Comparison of ENCODE assay signal across 8 cellular contexts in the genomic region with DNA sequence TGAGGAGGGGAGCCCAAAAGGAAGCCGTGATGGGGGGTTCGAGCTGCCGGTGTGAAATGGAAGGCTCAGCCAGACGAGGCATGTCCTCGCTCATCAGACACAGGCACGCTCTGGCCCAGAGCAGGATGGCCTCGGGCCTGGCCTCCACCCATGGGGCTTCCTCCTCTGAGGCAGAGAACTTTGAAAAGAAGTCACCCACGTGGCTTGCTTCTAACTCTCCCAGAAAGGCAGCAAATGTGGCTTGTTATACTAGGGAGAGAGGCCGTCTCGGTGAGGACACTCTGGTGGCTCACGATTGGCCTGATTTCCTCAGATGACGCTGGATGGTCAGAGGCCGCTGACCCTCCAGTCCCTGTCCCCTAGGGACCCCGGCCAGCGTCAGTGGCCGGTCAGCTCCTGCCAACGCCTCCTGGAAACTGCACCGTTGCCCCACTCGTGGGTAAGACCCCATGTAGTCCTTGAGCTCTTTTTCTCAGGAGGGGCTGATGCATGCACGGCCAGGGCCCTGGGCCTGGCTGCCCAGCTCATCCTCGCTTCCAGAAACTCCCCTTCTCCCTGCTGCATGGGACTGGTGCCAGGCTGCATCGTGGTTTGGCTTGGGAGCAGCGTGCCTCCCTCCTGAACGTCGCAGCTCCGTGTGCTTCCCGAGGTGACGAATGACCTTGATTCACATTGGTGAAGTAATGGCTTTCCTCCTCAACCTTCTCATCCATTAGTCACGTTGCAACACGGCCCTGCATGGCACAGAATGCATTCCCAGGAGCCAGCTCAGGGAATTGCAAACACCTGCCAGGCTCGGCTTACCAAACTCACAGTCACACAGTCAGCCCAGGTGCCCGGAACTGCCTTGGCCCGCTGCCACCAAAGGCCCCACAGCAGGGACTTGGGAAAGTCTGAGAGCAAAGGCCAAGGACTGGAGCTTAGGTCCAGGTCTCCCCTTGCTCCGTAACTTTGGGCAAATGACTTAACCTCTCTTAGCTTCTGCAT. TPM values are rescaled to one million over a fixed set of nuclear protein-coding genes. Genes with fewer than 3 reads are reported as not detected.
DNase-seq lines count a peak whose midpoint lies in the region; ATAC-seq and TF ChIP-seq lines count a peak whose summit lies in the region.

No MANE protein-coding gene starts in this region.

- H3K27me3 ChIP-seq in colonic mucosa (no peaks in the 10 kb centered on the region), uterus (no peaks in the 10 kb centered on the region)
- H3K27me3 ChIP-seq in CD8-positive, alpha-beta memory T cell (ENCODE audit: insufficient read depth, low read length, poor library complexity, severe bottlenecking): no peaks in the 10 kb centered on the region

- intact Hi-C loops in colonic mucosa (cut with DNase I): no loop called here
- intact Hi-C loops in OCI-LY7 (cut with micrococcal nuclease; ENCODE audit: unreplicated experiment): no loop called here
- intact Hi-C loops in uterus (cut with DNase I; ENCODE audit: low total_unique reads): loop anchor here (10.0 kb wide), 3 partner anchors 65 to 465 kb away; no protein-coding TSS in a partner anchor

- no peaks in the 10 kb centered on the region for H3K36me3 Mint-ChIP-seq in CD8-positive, alpha-beta memory T cell

- no peak for TF ChIP-seq CTCF in colonic mucosa (IDR thresholded peaks at IDR 0.05)
- no peak for TF ChIP-seq CTCF in OCI-LY7 (conservative IDR thresholded peaks at IDR 0.05; ENCODE audit: low read length)
- TF ChIP-seq CTCF in uterus (IDR thresholded peaks at IDR 0.05): no peak

- POLR2A ChIA-PET in CD8-positive, alpha-beta memory T cell (lab: Charles Lee): no interaction called here
- POLR2A ChIA-PET in OCI-LY7 (lab: Charles Lee): interaction anchor here (0.6 to 1.4 kb wide), 5 partner anchors 23 to 135 kb away, joined by 3 read pairs; no protein-coding TSS in a partner anchor

- no peak for ATAC-seq in GM21619 (IDR thresholded peaks at IDR 0.05; ENCODE audit: unreplicated experiment)

- peak overlapping the region in 1 of 7 donors; percentile 61 for H3K4me3 Mint-ChIP-seq in CD8-positive, alpha-beta memory T cell

- no peak for TF ChIP-seq POLR2A in uterus (IDR thresholded peaks at IDR 0.05)

- peaks cover 7 to 8% (median 8%) of the 10 kb centered on the region in 3 donors for H3K4me1 Mint-ChIP-seq in CD8-positive, alpha-beta memory T cell

- H3K9me2 ChIP-seq in OCI-LY7 (ENCODE audit: insufficient read depth, low read length): no peaks in the 10 kb centered on the region

- H3K27me3 Mint-ChIP-seq in CD8-positive, alpha-beta memory T cell: peaks cover 0 to 6% of the 10 kb centered on the region in 2 donors

- H4K20me1 ChIP-seq in OCI-LY7 (ENCODE audit: insufficient read depth, low read length): no peaks in the 10 kb centered on the region

- DNase-seq in COR-L47 (lab: John Stamatoyannopoulos, UW) (peak; percentile 61), NCI-H2107 treated with DMSO at 0.1 percent for 48 hours (lab: John Stamatoyannopoulos, UW; ENCODE audit: unreplicated experiment) (peak; percentile 95), colonic mucosa (peak; percentile 89), myocyte (ENCODE audit: low read depth) (peak; percentile 85), OCI-LY7 (ENCODE audit: low spot score) (no peak), uterus (no peak)
- DNase-seq in CD8-positive, alpha-beta memory T cell: no peak

- H3K9me3 Mint-ChIP-seq in CD8-positive, alpha-beta memory T cell: no peaks in the 10 kb centered on the region

- peak overlapping the region; percentile 28 to 64 for H3K9ac ChIP-seq in colonic mucosa (ENCODE audit: low read depth in 2 of 2, low read length in 2 of 2)

- H3K36me3 ChIP-seq in colonic mucosa: no peaks in the 10 kb centered on the region
- no peaks in the 10 kb centered on the region for H3K36me3 ChIP-seq in CD8-positive, alpha-beta memory T cell (ENCODE audit: insufficient read depth, low read length)
- H3K36me3 ChIP-seq in OCI-LY7 (ENCODE audit: insufficient read depth, low read length): no peaks in the 10 kb centered on the region
- H3K36me3 ChIP-seq in uterus: no peaks in the 10 kb centered on the region

- H3K4me3 ChIP-seq in colonic mucosa: no peak overlapping the region
- H3K4me3 ChIP-seq in CD8-positive, alpha-beta memory T cell (ENCODE audit: low read length): no peak overlapping the region
- no peak overlapping the region for H3K4me3 ChIP-seq in OCI-LY7 (ENCODE audit: low read depth, low read length, poor library complexity, severe bottlenecking)
- no peak overlapping the region for H3K4me3 ChIP-seq in uterus

- H3K27ac ChIP-seq in colonic mucosa: peak overlapping the region; percentile 21
- no peak overlapping the region for H3K27ac ChIP-seq in CD8-positive, alpha-beta memory T cell (ENCODE audit: low read depth, low read length)
- no peak overlapping the region for H3K27ac ChIP-seq in OCI-LY7 (ENCODE audit: low read depth, low read length, poor library complexity, severe bottlenecking)
- H3K27ac ChIP-seq in uterus: no peak overlapping the region

- H2AFZ ChIP-seq in OCI-LY7 (ENCODE audit: low read length): no peak overlapping the region

- H3K9me3 ChIP-seq in colonic mucosa (no peaks in the 10 kb centered on the region), OCI-LY7 (ENCODE audit: low read length) (no peaks in the 10 kb centered on the region), uterus (no peaks in the 10 kb centered on the region)
- H3K9me3 ChIP-seq in CD8-positive, alpha-beta memory T cell (ENCODE audit: low read length): no peaks in the 10 kb centered on the region

- H3K79me2 ChIP-seq in OCI-LY7 (ENCODE audit: insufficient read depth, low read depth, low read length): no peaks in the 10 kb centered on the region

- H3K4me1 ChIP-seq in colonic mucosa: peaks cover 22% of the 10 kb centered on the region
- H3K4me1 ChIP-seq in CD8-positive, alpha-beta memory T cell (ENCODE audit: insufficient read depth, low read length): peaks cover 8% of the 10 kb centered on the region
- H3K4me1 ChIP-seq in OCI-LY7 (ENCODE audit: insufficient read depth, low read length, poor library complexity, severe bottlenecking): peaks cover 26% of the 10 kb centered on the region
- H3K4me1 ChIP-seq in uterus: peaks cover 0 to 13% of the 10 kb centered on the region in 2 donors

- CTCF ChIA-PET in CD8-positive, alpha-beta memory T cell (lab: Charles Lee): no interaction called here
- CTCF ChIA-PET in OCI-LY7 (lab: Charles Lee; ENCODE audit: unreplicated experiment): no interaction called here

- no TSS peak for BruUV-seq in OCI-LY7 (replicated peaks; lab: Mats Ljungman, UMichigan)

- H3K4me2 ChIP-seq in OCI-LY7 (ENCODE audit: low read length): no peak overlapping the region

- peak overlapping the region in 3 of 8 donors; percentile 49 to 58 (median 50) for H3K27ac Mint-ChIP-seq in CD8-positive, alpha-beta memory T cell

RNA-seq across cellular contexts. Expression of a gene that starts 58.8 kb away (rescaled TPM):
- total RNA-seq in colonic mucosa (100 to 1,000 TPM in 1 of 2 donors, 10 to 100 TPM in 1; 76.2 to 127 TPM), myocyte (112 and 119 TPM in 2 replicates), OCI-LY7 (2022) (133 and 156 TPM in 2 replicates), uterus (100 to 1,000 TPM in 2 of 4 donors, 10 to 100 TPM in 2; 72.9 to 149 (median 110) TPM)
- 64.3 TPM for polyA plus RNA-seq in myocyte (2012)
- 100 to 1,000 TPM; 108 to 115 TPM for total RNA-seq in CD8-positive, alpha-beta memory T cell
- polyA plus RNA-seq in CD8-positive, alpha-beta memory T cell: 59.8 TPM
- 68.5 and 76.7 TPM in 2 replicates for total RNA-seq in OCI-LY7 (2014; rRNA removed; shearing (Covaris generic))

Comparison
In these comparisons a context has a peak if more than half of its experiments do, and no peak if none do; other contexts are left out.
1. DNase-seq: peak in COR-L47 (single experiment), NCI-H2107 treated with DMSO at 0.1 percent for 48 hours (single experiment), colonic mucosa (single experiment) and myocyte (single experiment); none in CD8-positive, alpha-beta memory T cell (0 of 5), OCI-LY7 (single experiment) and uterus (0 of 2).